In the genomic region with DNA sequence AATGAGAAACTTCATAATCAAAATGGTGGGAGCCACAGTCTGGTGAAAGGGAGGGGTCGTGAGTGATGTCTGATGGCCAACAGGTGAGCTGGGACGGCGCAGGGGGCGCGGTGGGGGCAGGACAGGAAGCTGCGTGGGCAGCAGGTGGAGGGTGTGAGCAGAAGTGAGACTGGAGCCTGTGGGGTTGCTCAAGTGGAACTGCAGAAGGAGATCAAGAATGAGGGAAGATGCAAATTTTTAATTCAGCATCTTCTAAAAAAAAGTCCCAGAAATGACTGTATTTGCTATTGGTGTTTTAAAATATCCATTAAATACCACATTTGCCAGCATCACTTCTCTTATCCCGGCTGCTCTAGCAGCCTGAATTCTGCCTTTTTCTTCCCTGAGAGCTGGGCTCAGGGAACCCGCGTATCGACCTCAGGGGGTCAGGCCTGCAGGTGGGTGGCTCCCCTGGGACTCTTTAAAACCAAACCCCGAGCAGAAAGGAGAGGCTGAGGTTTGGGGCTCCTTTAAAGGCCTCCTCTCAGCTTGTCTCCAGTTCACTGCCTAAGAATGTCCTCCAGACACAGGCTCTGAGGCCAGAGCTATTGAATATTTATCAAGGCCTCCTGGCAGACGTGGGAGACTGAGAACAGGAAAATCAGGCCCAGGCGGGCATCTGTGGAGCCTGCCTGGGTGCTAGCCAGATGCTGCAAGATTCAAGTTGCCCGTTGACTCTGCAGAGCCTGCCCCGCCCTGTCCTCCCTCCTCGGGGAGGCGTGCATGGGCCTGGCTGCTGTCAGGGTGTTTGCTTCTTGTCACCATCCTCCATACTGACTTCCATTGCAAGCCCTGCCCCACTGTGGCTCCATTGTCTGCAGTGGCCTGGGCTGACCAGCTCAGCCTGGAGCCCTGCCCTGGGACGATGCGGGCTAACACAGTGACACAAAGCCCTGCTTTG, we compare ENCODE assay signal across 8 cellular contexts. TPM values are rescaled to one million over a fixed set of nuclear protein-coding genes. Genes with fewer than 3 reads are reported as not detected.
DNase-seq lines count a peak whose midpoint lies in the region; ATAC-seq and TF ChIP-seq lines count a peak whose summit lies in the region.

No MANE protein-coding gene starts in this region.

- peaks cover 91% of the 10 kb centered on the region for H3F3A ChIP-seq in SU-DHL-6 (ENCODE audit: insufficient read depth)

- no peaks in the 10 kb centered on the region for H3K4me1 ChIP-seq in urinary bladder (ENCODE audit: insufficient read depth)

- H3K27me3 ChIP-seq in SU-DHL-6 (ENCODE audit: low read length) (no peaks in the 10 kb centered on the region), layer of hippocampus (ENCODE audit: control insufficient read depth, insufficient read depth, low read length) (no peaks in the 10 kb centered on the region)

- H3K4me3 ChIP-seq in SU-DHL-6 (ENCODE audit: insufficient read depth, low read length, poor library complexity, severe bottlenecking) (peak overlapping the region; percentile 29), urinary bladder (ENCODE audit: low read depth, low read length) (no peak overlapping the region)

- H3K4me2 ChIP-seq in SU-DHL-6 (ENCODE audit: low read depth, low read length, poor library complexity, severe bottlenecking) = peak overlapping the region; percentile 70

- no peaks in the 10 kb centered on the region for H4K20me1 ChIP-seq in SU-DHL-6 (ENCODE audit: low read depth, low read length)

- H3K36me3 ChIP-seq in SU-DHL-6 (ENCODE audit: low read length) (peaks cover 5% of the 10 kb centered on the region; the same call in 1 of the 2 replicates), urinary bladder (ENCODE audit: insufficient read depth) (no peaks in the 10 kb centered on the region)

- 0 out of 2 replicates have a peak, but pooled peaks cover 7% of the 10 kb centered on the region for H3K9me3 ChIP-seq in SU-DHL-6 (ENCODE audit: insufficient read depth, low read length)

- no peaks in the 10 kb centered on the region for H3K9me2 ChIP-seq in SU-DHL-6 (replicated peaks; ENCODE audit: insufficient read depth, low read length)

- TF ChIP-seq CTCF in SU-DHL-6 (IDR thresholded peaks at IDR 0.05; ENCODE audit: insufficient read depth, low read length, poor library complexity, severe bottlenecking) = no peak

- H3K27ac ChIP-seq in SU-DHL-6 (ENCODE audit: low read depth, low read length) = peak overlapping the region; percentile 97
- peak overlapping the region; percentile 80 for H3K27ac ChIP-seq in layer of hippocampus (ENCODE audit: low read depth, low read length)
- H3K27ac ChIP-seq in urinary bladder (ENCODE audit: low read depth) = peak overlapping the region; percentile 42

- WGBS in urinary bladder = 69% methylated on average over 19 of the region's 19 CpGs

- H2AFZ ChIP-seq in SU-DHL-6 (ENCODE audit: low read depth, low read length, severe bottlenecking) = no peak overlapping the region

- DNase-seq in COLO829 (ENCODE audit: low spot score) (peak; percentile 48), A172 (ENCODE audit: low spot score) (no peak), NCI-H1048 (lab: John Stamatoyannopoulos, UW) (no peak)

- peak overlapping the region; percentile 76 for H3K9ac ChIP-seq in SU-DHL-6 (ENCODE audit: low read length)

- peak; percentile 62 for ATAC-seq in GM19324 (IDR thresholded peaks at IDR 0.05; ENCODE audit: low FRiP score, unreplicated experiment)
- ATAC-seq in HG03175 (IDR thresholded peaks at IDR 0.05; ENCODE audit: unreplicated experiment) = peak; percentile 59

- peaks cover 36% of the 10 kb centered on the region for H3K79me2 ChIP-seq in SU-DHL-6 (ENCODE audit: insufficient read depth, low read length)

RNA-seq across cellular contexts. Expression of gene SYPL1, which starts 53.9 kb away (rescaled TPM):
- total RNA-seq in urinary bladder = 113 TPM
- polyA plus RNA-seq in urinary bladder = 133 TPM
- total RNA-seq in A172 (2014; rRNA removed; shearing (Covaris generic)) = 73.0 and 81.7 TPM in 2 replicates

Comparison
In these comparisons a context has a peak if more than half of its experiments do, and no peak if none do; other contexts are left out.
1. H3K27ac ChIP-seq: peak in every context shown above with its lines; median percentile 97 in SU-DHL-6; 80 in layer of hippocampus; 42 in urinary bladder.